In the genomic region with DNA sequence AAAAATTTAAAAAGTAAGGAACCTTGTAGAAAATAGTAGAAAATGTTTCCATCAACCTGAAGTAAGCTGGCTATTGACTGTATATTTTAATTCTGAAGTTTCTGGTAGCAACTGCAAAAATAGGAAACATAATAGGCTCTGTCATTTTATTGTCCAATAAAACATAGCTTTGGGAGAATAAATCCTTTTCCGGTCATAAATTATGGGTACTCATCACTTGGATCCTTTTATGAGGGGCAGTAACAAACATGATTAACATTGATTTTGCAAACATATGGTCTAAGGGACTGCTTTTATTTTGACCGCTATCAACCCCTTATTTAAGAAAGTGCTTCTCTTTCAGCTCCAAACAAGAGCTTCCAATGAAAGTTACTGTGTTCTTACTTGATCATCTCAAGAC, we compare ENCODE assay signal across 21 cellular contexts.
DNase-seq lines count a peak whose midpoint lies in the region; ATAC-seq and TF ChIP-seq lines count a peak whose summit lies in the region.
"Had no signal": no experiment of that assay in that cellular context is flagged by ENCODE, and none has a peak within 500 bp of the region (broad histone marks: within the 10 kb centered on the region; RNA-seq: fewer than 3 reads in every experiment).

No MANE protein-coding gene starts in this region.

- CTCF ChIA-PET in A673 (lab: Charles Lee): no interaction called here
- CTCF ChIA-PET in HEK293 (lab: Yijun Ruan, JAX): no interaction called here
- CTCF ChIA-PET in PC-3 (lab: Charles Lee): interaction anchor here (0.7 to 0.8 kb wide), 2 partner anchors 91 to 893 kb away, joined by 4 read pairs; no protein-coding TSS in a partner anchor

- BruUV-seq in A673 (replicated peaks; lab: Mats Ljungman, UMichigan): no TSS peak
- BruUV-seq in PC-3 (replicated peaks; lab: Mats Ljungman, UMichigan): no TSS peak

- H3F3A ChIP-seq in PC-3 (ENCODE audit: low read length, unreplicated experiment): no peaks in the 10 kb centered on the region

- H3K27me3 Mint-ChIP-seq in endodermal cell (ENCODE audit: insufficient read depth): no peaks in the 10 kb centered on the region
- H3K27me3 Mint-ChIP-seq: B cell; CD4-positive, alpha-beta T cell had no signal

- POLR2A ChIA-PET in A673 (lab: Charles Lee; ENCODE audit: low non-redundant PET): no interaction called here
- POLR2A ChIA-PET in HEK293 (lab: Yijun Ruan, JAX): no interaction called here
- POLR2A ChIA-PET in PC-3 (lab: Charles Lee; ENCODE audit: unreplicated experiment): interaction anchor here (0.5 to 0.7 kb wide), 5 partner anchors 137 to 996 kb away, joined by 3 to 6 read pairs (median 5); no protein-coding TSS in a partner anchor

- H3K9me3 ChIP-seq in A673 (ENCODE audit: low read depth, low read length, poor library complexity, severe bottlenecking): peaks cover 13% of the 10 kb centered on the region
- no peaks in the 10 kb centered on the region for H3K9me3 ChIP-seq in HEK293 (ENCODE audit: control insufficient read depth, insufficient read depth, low read depth, low read length)
- H3K9me3 ChIP-seq in PC-3 (ENCODE audit: low read length): 0 out of 2 replicates have a peak, but pooled peaks cover 4% of the 10 kb centered on the region
- no peaks in the 10 kb centered on the region for H3K9me3 ChIP-seq in osteoblast (ENCODE audit: low read depth, low read length)
- no peaks in the 10 kb centered on the region for H3K9me3 ChIP-seq in endodermal cell (ENCODE audit: control insufficient read depth, low read length)
- H3K9me3 ChIP-seq: A549, Caco-2 had no signal

- no peaks in the 10 kb centered on the region for H3K36me3 Mint-ChIP-seq in endodermal cell (ENCODE audit: low read depth)
- H3K36me3 Mint-ChIP-seq: CD8-positive, alpha-beta T cell had no signal

- no peaks in the 10 kb centered on the region for H3K79me2 ChIP-seq in PC-3 (ENCODE audit: low read length)
- H3K79me2 ChIP-seq in osteoblast (ENCODE audit: insufficient read depth, low read length): no peaks in the 10 kb centered on the region

- peaks cover 7% of the 10 kb centered on the region for H3K9me3 Mint-ChIP-seq in endodermal cell

- H3K4me3 ChIP-seq in A673 (ENCODE audit: low read depth, low read length, poor library complexity, severe bottlenecking) (no peak overlapping the region), HEK293 (ENCODE audit: low read depth, low read length) (no peak overlapping the region), PC-3 (ENCODE audit: low read length) (no peak overlapping the region), fibroblast of villous mesenchyme (ENCODE audit: low read depth, low read length) (no peak overlapping the region), osteoblast (ENCODE audit: insufficient read depth, low read length) (no peak overlapping the region), endodermal cell (ENCODE audit: low read length) (no peak overlapping the region)
- H3K4me3 ChIP-seq: A549; BLaER1 treated with 17β-estradiol and CSF1 and Interleukin-3, amounts not matched to agents 10 nM and 100 nM had no signal

- intact Hi-C loops in A673 (cut with micrococcal nuclease; ENCODE audit: unreplicated experiment) (no loop called here), PC-3 (cut with micrococcal nuclease) (loop anchor here (1.0 to 2.0 kb wide), 7 partner anchors 27 to 997 kb away; no protein-coding TSS in a partner anchor)

- ATAC-seq in PC-3 (peak; percentile 71), GM21528 (IDR thresholded peaks at IDR 0.05; ENCODE audit: low FRiP score, unreplicated experiment) (no peak)
- ATAC-seq: A549; CD8-positive, alpha-beta T cell had no signal

- H2AFZ ChIP-seq in PC-3 (ENCODE audit: low read length) (peak overlapping the region; percentile 18; the same call in 1 of the 2 replicates), osteoblast (ENCODE audit: low read length) (no peak overlapping the region)

- DNase-seq in A673 (ENCODE audit: low spot score): peak; percentile 69
- DNase-seq in PC-3: peak; percentile 76
- DNase-seq in fibroblast of villous mesenchyme (ENCODE audit: low read depth): peak; percentile 2
- no peak for DNase-seq in NCI-H524 (lab: John Stamatoyannopoulos, UW)
- DNase-seq in osteoblast (ENCODE audit: insufficient read length, low spot score, missing footprints): no peak
- no peak for DNase-seq in endodermal cell
- DNase-seq: ACHN; AML-193; Caco-2; Calu3; CD4-positive, alpha-beta T cell; CD8-positive, alpha-beta T cell; DMS79 treated with DMSO at 0.1 percent for 48 hours; GF-D8 had no signal

- H3K9me2 ChIP-seq in PC-3 (replicated peaks; ENCODE audit: low read length): no peaks in the 10 kb centered on the region

- peak overlapping the region; percentile 13 for H3K4me2 ChIP-seq in PC-3 (ENCODE audit: low read length)
- H3K4me2 ChIP-seq in osteoblast (ENCODE audit: insufficient read depth, low read length): no peak overlapping the region
- H3K4me2 ChIP-seq: A549; BLaER1 treated with 17β-estradiol and CSF1 and Interleukin-3, amounts not matched to agents 10 nM and 100 nM had no signal

- no peaks in the 10 kb centered on the region for H4K20me1 ChIP-seq in PC-3 (ENCODE audit: low read length)
- H4K20me1 ChIP-seq in osteoblast (ENCODE audit: insufficient read depth, low read length): no peaks in the 10 kb centered on the region
- H4K20me1 ChIP-seq: BLaER1 treated with 17β-estradiol and CSF1 and Interleukin-3, amounts not matched to agents 10 nM and 100 nM had no signal

- H3K27ac Mint-ChIP-seq in endodermal cell: no peak overlapping the region
- H3K27ac Mint-ChIP-seq: B cell; CD4-positive, alpha-beta T cell; CD8-positive, alpha-beta T cell had no signal

- H3K27me3 ChIP-seq in A673 (replicated peaks; ENCODE audit: insufficient read depth, low read depth, low read length, poor library complexity) (no peaks in the 10 kb centered on the region), PC-3 (ENCODE audit: low read length) (no peaks in the 10 kb centered on the region), osteoblast (ENCODE audit: insufficient read depth, low read length) (no peaks in the 10 kb centered on the region), endodermal cell (ENCODE audit: control insufficient read depth, insufficient read depth, low read length, poor library complexity, severe bottlenecking) (no peaks in the 10 kb centered on the region)
- H3K27me3 ChIP-seq: BLaER1 treated with 17β-estradiol and CSF1 and Interleukin-3, amounts not matched to agents 10 nM and 100 nM had no signal

- peaks cover 32% of the 10 kb centered on the region for H3K4me1 ChIP-seq in A673 (ENCODE audit: insufficient read depth, low read length, poor library complexity, severe bottlenecking)
- 0 out of 2 replicates have a peak, but pooled peaks cover 3% of the 10 kb centered on the region for H3K4me1 ChIP-seq in HEK293 (ENCODE audit: control insufficient read depth, insufficient read depth, low read length)
- H3K4me1 ChIP-seq in PC-3 (ENCODE audit: insufficient read depth, low read length): peaks cover 24% of the 10 kb centered on the region
- H3K4me1 ChIP-seq in osteoblast (ENCODE audit: insufficient read depth, low read length): no peaks in the 10 kb centered on the region
- H3K4me1 ChIP-seq in endodermal cell (ENCODE audit: control insufficient read depth, insufficient read depth, low read length): peaks cover 4% of the 10 kb centered on the region
- H3K4me1 ChIP-seq: A549; BLaER1 treated with 17β-estradiol and CSF1 and Interleukin-3, amounts not matched to agents 10 nM and 100 nM; Caco-2 had no signal

- H3K9ac ChIP-seq in PC-3 (ENCODE audit: low read length) (peak overlapping the region; percentile 66), endodermal cell (ENCODE audit: extremely low read depth, low read length, poor library complexity, severe bottlenecking) (no peak overlapping the region)
- H3K9ac ChIP-seq: BLaER1 treated with 17β-estradiol and CSF1 and Interleukin-3, amounts not matched to agents 10 nM and 100 nM had no signal

- no peak for TF ChIP-seq CTCF in A673 (conservative IDR thresholded peaks at IDR 0.05; ENCODE audit: low read depth, low read length)
- no peak for TF ChIP-seq CTCF in HEK293 (tag by site-specific recombination; IDR thresholded peaks at IDR 0.05)
- no peak for TF ChIP-seq CTCF in PC-3 (conservative IDR thresholded peaks at IDR 0.05; ENCODE audit: low read depth, low read length)
- TF ChIP-seq CTCF in fibroblast of villous mesenchyme (IDR thresholded peaks at IDR 0.05; ENCODE audit: insufficient read depth, low read depth, low read length): no peak
- TF ChIP-seq CTCF in osteoblast (IDR thresholded peaks at IDR 0.05; ENCODE audit: extremely low read depth, low read depth, low read length): no peak
- TF ChIP-seq CTCF in endodermal cell (conservative IDR thresholded peaks at IDR 0.05): no peak

- H3K27ac ChIP-seq in A673 (ENCODE audit: low read depth, low read length, poor library complexity, severe bottlenecking): peak overlapping the region; percentile 40
- H3K27ac ChIP-seq in HEK293 (ENCODE audit: extremely low read depth, low read depth, low read length): no peak overlapping the region
- H3K27ac ChIP-seq in PC-3 (ENCODE audit: low read length): peak overlapping the region; percentile 81
- no peak overlapping the region for H3K27ac ChIP-seq in osteoblast (ENCODE audit: low read depth, low read length)
- H3K27ac ChIP-seq in endodermal cell (ENCODE audit: low read depth, low read length): no peak overlapping the region
- H3K27ac ChIP-seq: 22Rv1; A549; BLaER1 treated with 17β-estradiol and CSF1 and Interleukin-3, amounts not matched to agents 10 nM and 100 nM; C4-2B had no signal

- WGBS in endodermal cell (ENCODE audit: insufficient coverage in 1 of 2, insufficient read length in 1 of 2), 2 experiments: 50 to 78% methylated on average over 1 to 2 of the region's 2 CpGs

- no peak overlapping the region for H3K4me3 Mint-ChIP-seq in endodermal cell
- H3K4me3 Mint-ChIP-seq: B cell; CD4-positive, alpha-beta T cell; CD8-positive, alpha-beta T cell had no signal

- H3K36me3 ChIP-seq in A673 (ENCODE audit: insufficient read depth, low read length, poor library complexity, severe bottlenecking): peaks cover 6% of the 10 kb centered on the region
- H3K36me3 ChIP-seq in HEK293 (ENCODE audit: control insufficient read depth in 2 of 2, insufficient read depth in 1 of 2, low read length in 2 of 2): no peaks in the 10 kb centered on the region
- no peaks in the 10 kb centered on the region for H3K36me3 ChIP-seq in PC-3 (ENCODE audit: low read depth, low read length)
- no peaks in the 10 kb centered on the region for H3K36me3 ChIP-seq in osteoblast (ENCODE audit: insufficient read depth, low read length)
- no peaks in the 10 kb centered on the region for H3K36me3 ChIP-seq in endodermal cell (ENCODE audit: control insufficient read depth, insufficient read depth, low read length)
- H3K36me3 ChIP-seq: BLaER1 treated with 17β-estradiol and CSF1 and Interleukin-3, amounts not matched to agents 10 nM and 100 nM had no signal

- H3K4me1 Mint-ChIP-seq in endodermal cell: no peaks in the 10 kb centered on the region
- H3K4me1 Mint-ChIP-seq: B cell had no signal

TF ChIP-seq in HEK293, 187 proteins besides CTCF, POLR2A, EP300 and RAD21 (continues in another document):
- peak; percentile 34; the same call in 1 of the 2 replicates for TF ChIP-seq OSR2 (tag by site-specific recombination; IDR thresholded peaks at IDR 0.05)
- TF ChIP-seq ZNF843 (tag by site-specific recombination; IDR thresholded peaks at IDR 0.05): peak; percentile 78
- 0 out of 2 replicates have a peak, but pooled peaks have one; percentile 24 for TF ChIP-seq ZEB2 (tag by site-specific recombination; IDR thresholded peaks at IDR 0.05)
- TF ChIP-seq HOXD13 (CRISPR knock-in tag; IDR thresholded peaks at IDR 0.05; ENCODE audit: borderline replicate concordance): no peak

Comparison
In these comparisons a context has a peak if more than half of its experiments do, and no peak if none do; other contexts are left out.
1. DNase-seq: peak in A673 (single experiment), PC-3 (single experiment) and fibroblast of villous mesenchyme (single experiment); none in NCI-H524 (0 of 2), osteoblast (single experiment) and endodermal cell (single experiment).
2. H3K27ac ChIP-seq: peak in A673 (single experiment) and PC-3 (single experiment); none in HEK293 (single experiment), osteoblast (single experiment) and endodermal cell (single experiment).